ENCODE assay signal across 8 cellular contexts in the genomic region with DNA sequence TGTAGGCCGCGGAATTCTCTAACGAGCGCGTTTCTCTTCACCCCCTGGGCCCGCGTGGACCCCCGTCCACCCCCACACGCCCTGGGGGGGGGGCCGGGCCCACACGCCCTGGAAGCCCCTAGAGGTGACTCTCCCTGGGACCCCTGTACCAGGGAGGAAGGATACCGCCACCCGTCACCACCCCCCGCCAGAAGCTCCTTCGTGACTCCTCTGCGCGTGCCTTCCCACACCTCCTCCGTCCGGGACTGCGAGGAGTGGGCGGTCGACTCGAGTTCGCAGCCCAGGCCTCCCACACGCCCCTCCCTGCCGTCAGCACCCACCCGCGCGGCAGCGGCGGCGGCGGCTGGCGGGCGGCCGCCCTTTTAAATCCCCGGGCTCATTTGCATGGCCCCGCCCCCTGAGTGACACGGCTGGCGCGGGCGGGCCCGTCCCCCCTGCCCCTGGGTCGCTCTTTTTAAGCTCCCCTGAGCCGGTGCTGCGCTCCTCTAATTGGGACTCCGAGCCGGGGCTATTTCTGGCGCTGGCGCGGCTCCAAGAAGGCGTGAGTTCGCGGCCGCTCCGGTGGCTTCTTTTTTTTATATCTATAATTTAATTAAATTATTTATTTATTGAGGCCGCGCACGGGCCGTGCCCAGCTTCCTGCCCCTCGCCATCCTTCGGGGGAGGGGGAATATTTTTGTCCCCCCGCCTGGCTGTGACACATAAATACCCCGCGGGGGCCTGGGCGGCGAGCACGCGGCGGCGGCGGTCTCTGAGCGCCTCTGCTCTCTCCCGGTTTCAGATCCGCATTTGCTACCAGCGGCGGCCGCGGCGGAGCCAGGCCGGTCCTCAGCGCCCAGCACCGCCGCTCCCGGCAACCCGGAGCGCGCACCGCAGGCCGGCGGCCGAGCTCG. TPM values are rescaled to one million over a fixed set of nuclear protein-coding genes. Genes with fewer than 3 reads are reported as not detected.
DNase-seq lines count a peak whose midpoint lies in the region; ATAC-seq, FAIRE-seq and TF ChIP-seq lines count a peak whose summit lies in the region.

A gene with protein sequence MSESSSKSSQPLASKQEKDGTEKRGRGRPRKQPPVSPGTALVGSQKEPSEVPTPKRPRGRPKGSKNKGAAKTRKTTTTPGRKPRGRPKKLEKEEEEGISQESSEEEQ (plus strand): TSS at position 451 of the 893 bp plus-strand sequence. CDS start 3,908 bp downstream, outside the sequence.

- FAIRE-seq in A549 (lab: Jason Lieb, UNC) (no peak), bronchial epithelial cell (lab: Jason Lieb, UNC) (no peak)

- ATAC-seq in A549: peak; percentile 66 to 82; a peak in 5 of 6 replicates
- peak; percentile 68 for ATAC-seq in GM18868 (IDR thresholded peaks at IDR 0.05; ENCODE audit: unreplicated experiment)
- ATAC-seq in HG03103 (IDR thresholded peaks at IDR 0.05; ENCODE audit: low read depth, unreplicated experiment): peak; percentile 65
- peak; percentile 34 for ATAC-seq in WTC11

- H3K27me3 Mint-ChIP-seq in WTC11 (ENCODE audit: low read depth): no peaks in the 10 kb centered on the region

- H3K4me3 ChIP-seq in A549: peak within 1 kb of the TSS; percentile 83
- peak within 1 kb of the TSS; percentile 85 for H3K4me3 ChIP-seq in bronchial epithelial cell (ENCODE audit: low read depth, low read length)

- TF ChIP-seq CTCF in A549 (IDR thresholded peaks at IDR 0.05) (no peak), WTC11 (IDR thresholded peaks at IDR 0.05) (no peak), bronchial epithelial cell (IDR thresholded peaks at IDR 0.05; ENCODE audit: insufficient read depth, low read length, severe bottlenecking) (no peak)

- DNase-seq in A549 (ENCODE audit: low read depth in 1 of 2, low spot score in 1 of 2) (peak; percentile 64 to 90), NCI-H2196 treated with DMSO at 0.1 percent for 48 hours (lab: John Stamatoyannopoulos, UW; ENCODE audit: unreplicated experiment) (peak; percentile 84), WTC11 (ENCODE audit: low spot score) (peak; percentile 88), bronchial epithelial cell (ENCODE audit: low read depth) (peak; percentile 63), inferior parietal cortex (ENCODE audit: extremely low spot score) (peak; percentile 88)
- peak; percentile 80 to 90 for DNase-seq in stimulated activated CD4-positive, alpha-beta T cell treated with anti-CD3 and anti-CD28 coated beads, Interleukin-12 subunit alpha, Interleukin-12 subunit beta, amount 100 ng/mL, for 24 hours (ENCODE audit: low read depth in 2 of 2)

- no peaks in the 10 kb centered on the region for H3K27me3 ChIP-seq in bronchial epithelial cell (ENCODE audit: control insufficient read depth, insufficient read depth, low read length)

- H3K9me3 Mint-ChIP-seq in WTC11: no peaks in the 10 kb centered on the region

- H3K36me3 ChIP-seq in bronchial epithelial cell (ENCODE audit: control insufficient read depth, insufficient read depth, low read length): peaks cover 4% of the 10 kb centered on the region

- POLR2A ChIA-PET in A549 (lab: Yijun Ruan, JAX) (interaction anchor here (0.8 to 1.7 kb wide), 14 partner anchors 10 to 189 kb away, joined by 3 to 39 read pairs (median 4); partner anchors contain the start of genes NUDT3, RPS10 and SMIM29), WTC11 (lab: Charles Lee) (interaction anchor here (0.5 to 2.2 kb wide), 13 partner anchors 10 to 1265 kb away, joined by 3 to 41 read pairs (median 6); partner anchors contain the start of gene SMIM29)

- TF ChIP-seq RAD21 in A549 (conservative IDR thresholded peaks at IDR 0.05 in 1 of 2, IDR thresholded peaks at IDR 0.05 in 1 of 2): no peak

- peak within 1 kb of the TSS; percentile 98 to 99 for H3K27ac ChIP-seq in A549

- H3K36me3 Mint-ChIP-seq in WTC11: peaks cover 33% of the 10 kb centered on the region

- H3K9me3 ChIP-seq in A549: no peaks in the 10 kb centered on the region

- peak within 1 kb of the TSS; percentile 99 for H3K4me2 ChIP-seq in A549

- TF ChIP-seq POLR2A in A549 (IDR thresholded peaks at IDR 0.05; ENCODE audit: low read length): peak; percentile 96

- WGBS in A549 (ENCODE audit: missing lambda C conversion rate): 2% methylated on average over 36 of the region's 93 CpGs

- peak within 1 kb of the TSS; percentile 93 for H3K4me3 Mint-ChIP-seq in WTC11

- no peak for TF ChIP-seq EP300 in A549 (IDR thresholded peaks at IDR 0.05)

- H3K4me1 Mint-ChIP-seq in WTC11: peaks cover 55% of the 10 kb centered on the region

- peaks cover 48% of the 10 kb centered on the region for H3K4me1 ChIP-seq in A549

- peak within 1 kb of the TSS; percentile 100 for H3K27ac Mint-ChIP-seq in WTC11

- CTCF ChIA-PET in A549 (lab: Yijun Ruan, JAX): interaction anchor here (1.1 to 1.9 kb wide), 7 partner anchors 10 to 178 kb away, joined by 3 to 11 read pairs (median 4); no protein-coding TSS in a partner anchor
- CTCF ChIA-PET in WTC11 (lab: Charles Lee): interaction anchor here (1.0 to 1.7 kb wide), 6 partner anchors 10 to 73 kb away, joined by 3 to 10 read pairs (median 6); partner anchors contain the start of gene SMIM29

TF ChIP-seq in A549, 52 proteins besides CTCF, POLR2A, EP300 and RAD21 (continues in another document):
- TF ChIP-seq EHF (CRISPR knock-in tag; IDR thresholded peaks at IDR 0.05): no peak
- no peak for TF ChIP-seq CBX2 (IDR thresholded peaks at IDR 0.05; ENCODE audit: borderline replicate concordance, low read depth)
- peak; percentile 52; the same call in 1 of the 2 replicates for TF ChIP-seq PHF8 (IDR thresholded peaks at IDR 0.05; ENCODE audit: borderline replicate concordance, low read depth)
- TF ChIP-seq, protein P1, sequence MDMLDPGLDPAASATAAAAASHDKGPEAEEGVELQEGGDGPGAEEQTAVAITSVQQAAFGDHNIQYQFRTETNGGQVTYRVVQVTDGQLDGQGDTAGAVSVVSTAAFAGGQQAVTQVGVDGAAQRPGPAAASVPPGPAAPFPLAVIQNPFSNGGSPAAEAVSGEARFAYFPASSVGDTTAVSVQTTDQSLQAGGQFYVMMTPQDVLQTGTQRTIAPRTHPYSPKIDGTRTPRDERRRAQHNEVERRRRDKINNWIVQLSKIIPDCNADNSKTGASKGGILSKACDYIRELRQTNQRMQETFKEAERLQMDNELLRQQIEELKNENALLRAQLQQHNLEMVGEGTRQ (IDR thresholded peaks at IDR 0.05): no peak
- peak; percentile 56 to 84; a peak in 3 of 5 replicates for TF ChIP-seq JUN (IDR thresholded peaks at IDR 0.05)
- no peak for TF ChIP-seq ZC3H11A (IDR thresholded peaks at IDR 0.05)
- TF ChIP-seq CHD4 (IDR thresholded peaks at IDR 0.05; ENCODE audit: borderline replicate concordance): no peak
- TF ChIP-seq CBX8 (IDR thresholded peaks at IDR 0.05): no peak
- TF ChIP-seq NR3C1 (IDR thresholded peaks at IDR 0.05): no peak
- TF ChIP-seq RCOR1 (IDR thresholded peaks at IDR 0.05; ENCODE audit: low read depth, low read length): no peak
- no peak for TF ChIP-seq FOSL2 (IDR thresholded peaks at IDR 0.05)
- peak; percentile 13; the same call in 1 of the 2 replicates for TF ChIP-seq FOSL2 (CRISPR knock-in tag; IDR thresholded peaks at IDR 0.05)
- no peak for TF ChIP-seq NPAS2 (CRISPR knock-in tag; IDR thresholded peaks at IDR 0.05; ENCODE audit: borderline replicate concordance)
- TF ChIP-seq MAFK (IDR thresholded peaks at IDR 0.05; ENCODE audit: partially characterized antibody): no peak
- TF ChIP-seq MYC (IDR thresholded peaks at IDR 0.05; ENCODE audit: borderline replicate concordance, low read length): no peak
- no peak for TF ChIP-seq ZFP36 (IDR thresholded peaks at IDR 0.05; ENCODE audit: borderline replicate concordance, partially characterized antibody)
- TF ChIP-seq MAZ (IDR thresholded peaks at IDR 0.05; ENCODE audit: borderline replicate concordance, low read depth, low read length): no peak

TF ChIP-seq in WTC11, 78 proteins besides CTCF, POLR2A, EP300 and RAD21 (continues in another document):
- TF ChIP-seq ZBTB21 (CRISPR knock-in tag; IDR thresholded peaks at IDR 0.05; ENCODE audit: borderline replicate concordance) (no peak), GRHL2 (CRISPR knock-in tag; IDR thresholded peaks at IDR 0.05; ENCODE audit: insufficient replicate concordance, severe bottlenecking) (no peak), ERG (CRISPR knock-in tag; IDR thresholded peaks at IDR 0.05) (no peak), CREB1 (CRISPR knock-in tag; IDR thresholded peaks at IDR 0.05) (no peak), ZNF671 (CRISPR knock-in tag; IDR thresholded peaks at IDR 0.05) (peak; percentile 67; the same call in 1 of the 2 replicates), NR1H2 (CRISPR knock-in tag; IDR thresholded peaks at IDR 0.05) (no peak), FOXP1 (CRISPR knock-in tag; IDR thresholded peaks at IDR 0.05; ENCODE audit: borderline replicate concordance) (peak; percentile 70; the same call in 1 of the 2 replicates), MXD4 (CRISPR knock-in tag; IDR thresholded peaks at IDR 0.05; ENCODE audit: borderline replicate concordance) (no peak), JAZF1 (CRISPR knock-in tag; IDR thresholded peaks at IDR 0.05) (no peak)
- TF ChIP-seq, protein P2, sequence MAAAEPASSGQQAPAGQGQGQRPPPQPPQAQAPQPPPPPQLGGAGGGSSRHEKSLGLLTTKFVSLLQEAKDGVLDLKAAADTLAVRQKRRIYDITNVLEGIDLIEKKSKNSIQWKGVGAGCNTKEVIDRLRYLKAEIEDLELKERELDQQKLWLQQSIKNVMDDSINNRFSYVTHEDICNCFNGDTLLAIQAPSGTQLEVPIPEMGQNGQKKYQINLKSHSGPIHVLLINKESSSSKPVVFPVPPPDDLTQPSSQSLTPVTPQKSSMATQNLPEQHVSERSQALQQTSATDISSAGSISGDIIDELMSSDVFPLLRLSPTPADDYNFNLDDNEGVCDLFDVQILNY (CRISPR knock-in tag; IDR thresholded peaks at IDR 0.05): peak; percentile 86

RNA-seq across cellular contexts. Expression of the gene that starts here (rescaled TPM):
- polyA plus RNA-seq in A549 (2011; rRNA removed): 119 and 127 TPM in 2 replicates
- 344 and 469 TPM in 2 replicates for polyA plus RNA-seq in A549 (2012; cell fraction: cytosol; rRNA removed)
- 259 and 338 TPM in 2 replicates for polyA plus RNA-seq in A549 (2012; cell fraction: nucleus; rRNA removed)
- polyA plus RNA-seq in A549 (2017; fragmentation: RNase III; extraction: RNeasy Plus Mini Kit Qiagen cat#74134 plus additional on column Dnase treatment): 241 to 280 TPM (median 249 TPM) in 3 replicates
- 88.2 and 109 TPM in 2 replicates for polyA minus RNA-seq in A549 (2011; rRNA and poly(A)+ RNA removed)
- total RNA-seq in WTC11 (2021): 2,446 to 2,677 TPM (median 2,610 TPM) in 3 replicates
- total RNA-seq in bronchial epithelial cell: 62.1 and 91.4 TPM in 2 replicates

Comparison
In these comparisons a context has a peak if more than half of its experiments do, and no peak if none do; other contexts are left out.
1. Peak in every context shown above with its lines: DNase-seq, ATAC-seq, H3K4me3 ChIP-seq and H3K27ac ChIP-seq.
2. RNA of the gene that starts here (total RNA-seq): 2,446 to 2,677 TPM in WTC11; 62.1 to 91.4 TPM in bronchial epithelial cell; every median in the first group is over 10 times any median in the second.